Comparison of ENCODE assay signal across 17 cellular contexts in the genomic region with DNA sequence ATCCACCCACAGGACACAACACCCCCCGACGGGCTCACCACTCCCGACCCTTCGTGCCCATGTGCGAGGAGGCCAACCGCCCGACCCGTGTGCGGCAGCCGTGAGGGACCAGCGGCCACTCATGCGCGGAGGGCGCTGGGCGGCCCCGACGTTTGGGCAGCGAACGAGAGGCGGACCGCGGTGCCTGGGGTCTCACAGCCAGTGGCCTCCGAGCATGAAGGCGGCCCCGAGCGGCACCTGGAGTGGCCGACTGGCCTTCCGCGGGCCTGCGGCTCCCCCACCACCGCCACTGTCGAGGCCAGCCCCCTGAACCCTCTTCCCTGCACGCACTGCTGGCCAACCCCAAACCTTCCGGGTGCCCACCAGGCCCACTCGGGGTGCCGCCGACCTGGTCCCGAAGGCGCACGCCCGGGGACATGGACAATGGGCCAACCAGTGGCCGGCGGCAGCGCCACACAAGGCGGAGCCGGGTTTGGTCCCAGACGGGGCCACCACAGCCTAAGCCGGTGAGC.
DNase-seq lines count a peak whose midpoint lies in the region; ATAC-seq and TF ChIP-seq lines count a peak whose summit lies in the region.
"Had no signal": no experiment of that assay in that cellular context is flagged by ENCODE, and none has a peak within 500 bp of the region (broad histone marks: within the 10 kb centered on the region; RNA-seq: fewer than 3 reads in every experiment).

No MANE protein-coding gene starts in this region.

- DNase-seq in BE2C (peak; percentile 1), H4 (ENCODE audit: low spot score) (peak; percentile 0), left ventricle myocardium superior (peak; percentile 11), retina (peak; percentile 0), thyroid gland (no peak), cerebellar nuclear complex (lab: John Stamatoyannopoulos, UW) (no peak), NCI-H2227 treated with DMSO at 0.1 percent for 48 hours (lab: John Stamatoyannopoulos, UW) (no peak)
- DNase-seq: activated CD4-positive, alpha-beta T cell treated with anti-CD3 and anti-CD28 coated beads, Interleukin-2, amount 50 U/mL, for 1 hour; DMS 273 treated with DMSO at 0.1 percent for 48 hours; immature natural killer cell; MG63; NCI-H1417 treated with DMSO at 0.1 percent for 48 hours; SK-N-SH; stimulated activated CD4-positive, alpha-beta T cell treated with anti-CD3 and anti-CD28 coated beads, Interleukin-15, amount 100 ng/mL, for 24 hours; WERI-Rb-1 had no signal

- intact Hi-C loops in left ventricle myocardium superior (cut with micrococcal nuclease) = no loop called here
- intact Hi-C loops in thyroid gland (cut with DNase I) = no loop called here

- 87 to 94% methylated on average over 23 to 28 of the region's 48 CpGs for WGBS in thyroid gland, 2 donors

- H3K9me3 ChIP-seq in BE2C (no peaks in the 10 kb centered on the region), thyroid gland (no peaks in the 10 kb centered on the region)
- H3K9me3 ChIP-seq: adrenal gland, MG63, SK-N-SH had no signal

- H3K27ac ChIP-seq in thyroid gland = no peak overlapping the region
- H3K27ac ChIP-seq: adrenal gland, WERI-Rb-1 had no signal

- no peaks in the 10 kb centered on the region for H3K27me3 ChIP-seq in BE2C
- H3K27me3 ChIP-seq in thyroid gland = no peaks in the 10 kb centered on the region
- H3K27me3 ChIP-seq: adrenal gland, MG63 had no signal

- TF ChIP-seq CTCF in BE2C (IDR thresholded peaks at IDR 0.05; ENCODE audit: low read depth, low read length) (no peak), thyroid gland (IDR thresholded peaks at IDR 0.05) (no peak)

- no peak for ATAC-seq in left ventricle myocardium superior
- ATAC-seq: GM23338 had no signal

- no peaks in the 10 kb centered on the region for H3K4me1 ChIP-seq in BE2C
- H3K4me1 ChIP-seq in thyroid gland = no peaks in the 10 kb centered on the region
- H3K4me1 ChIP-seq: adrenal gland had no signal

- H3K36me3 ChIP-seq in BE2C (no peaks in the 10 kb centered on the region), thyroid gland (no peaks in the 10 kb centered on the region)
- H3K36me3 ChIP-seq: adrenal gland, MG63, WERI-Rb-1 had no signal

- TF ChIP-seq POLR2A in thyroid gland (IDR thresholded peaks at IDR 0.05) = no peak

- no peak overlapping the region for H3K4me3 ChIP-seq in BE2C (ENCODE audit: low read depth, low read length)
- H3K4me3 ChIP-seq in thyroid gland (replicated peaks in 1 of 3) = no peak overlapping the region
- H3K4me3 ChIP-seq: adrenal gland, GM23338, MG63 had no signal

Comparison
In these comparisons a context has a peak if more than half of its experiments do, and no peak if none do; other contexts are left out.
1. DNase-seq: peak in BE2C (single experiment), H4 (single experiment), left ventricle myocardium superior (single experiment) and retina (single experiment); none in thyroid gland (0 of 2), cerebellar nuclear complex (0 of 2) and NCI-H2227 treated with DMSO at 0.1 percent for 48 hours (single experiment).